In the genomic region with DNA sequence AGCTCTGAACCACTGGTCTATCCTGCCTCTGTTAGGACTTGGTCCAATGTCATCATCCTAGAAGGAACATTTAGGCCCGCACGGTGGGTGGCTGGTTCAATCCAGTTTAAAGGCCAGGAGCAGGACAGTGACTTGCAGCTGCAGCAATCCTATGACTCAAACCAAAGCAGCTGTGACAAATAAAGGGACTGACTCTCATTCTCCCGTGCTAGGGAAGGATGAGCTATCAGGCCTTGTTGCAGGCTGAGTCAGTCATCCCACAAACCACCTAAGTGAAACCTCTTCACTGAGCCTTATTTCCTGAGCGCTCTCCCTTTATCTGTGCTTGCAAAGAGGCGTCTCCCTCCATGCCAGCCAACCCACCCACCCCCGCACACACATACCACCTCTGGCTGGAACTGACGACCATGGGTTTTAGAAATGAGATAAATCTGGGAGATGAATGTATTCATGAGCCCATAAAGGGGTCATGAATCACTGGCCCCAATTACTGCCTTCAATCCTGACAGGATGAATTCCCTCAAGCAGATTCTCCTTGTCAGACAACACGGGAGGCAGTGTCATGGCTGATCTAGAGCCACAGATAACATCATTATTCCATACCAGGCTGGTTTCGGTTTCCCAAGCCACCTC, we compare ENCODE assay signal across 1 cellular context.
TF ChIP-seq lines count a peak whose summit lies in the region.

No MANE protein-coding gene starts in this region.

TF ChIP-seq in SK-N-SH, 30 proteins besides CTCF, POLR2A, EP300 and RAD21 (continued from another document):
- TF ChIP-seq, protein P1, sequence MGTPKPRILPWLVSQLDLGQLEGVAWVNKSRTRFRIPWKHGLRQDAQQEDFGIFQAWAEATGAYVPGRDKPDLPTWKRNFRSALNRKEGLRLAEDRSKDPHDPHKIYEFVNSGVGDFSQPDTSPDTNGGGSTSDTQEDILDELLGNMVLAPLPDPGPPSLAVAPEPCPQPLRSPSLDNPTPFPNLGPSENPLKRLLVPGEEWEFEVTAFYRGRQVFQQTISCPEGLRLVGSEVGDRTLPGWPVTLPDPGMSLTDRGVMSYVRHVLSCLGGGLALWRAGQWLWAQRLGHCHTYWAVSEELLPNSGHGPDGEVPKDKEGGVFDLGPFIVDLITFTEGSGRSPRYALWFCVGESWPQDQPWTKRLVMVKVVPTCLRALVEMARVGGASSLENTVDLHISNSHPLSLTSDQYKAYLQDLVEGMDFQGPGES (IDR thresholded peaks at IDR 0.05; ENCODE audit: low read depth, low read length) = no peak
- TF ChIP-seq RXRA (IDR thresholded peaks at IDR 0.05; ENCODE audit: borderline replicate concordance, low read depth) (peak; percentile 61), RCOR1 (IDR thresholded peaks at IDR 0.05; ENCODE audit: low read length) (peak; percentile 81; the same call in 1 of the 2 replicates), TEAD4 (IDR thresholded peaks at IDR 0.05; ENCODE audit: borderline replicate concordance, insufficient read depth) (peak; percentile 72; the same call in 1 of the 2 replicates), REST (IDR thresholded peaks at IDR 0.05; ENCODE audit: low read depth, low read length) (no peak), MEF2A (IDR thresholded peaks at IDR 0.05; ENCODE audit: borderline replicate concordance, low read depth) (no peak), ELF1 (IDR thresholded peaks at IDR 0.05) (no peak), MXI1 (IDR thresholded peaks at IDR 0.05; ENCODE audit: low read depth, low read length) (peak; percentile 40; the same call in 1 of the 2 replicates), EZH2phosphoT487 (IDR thresholded peaks at IDR 0.05; ENCODE audit: borderline replicate concordance, low read depth) (no peak), POLR2AphosphoS5 (IDR thresholded peaks at IDR 0.05; ENCODE audit: low read depth, low read length) (no peak; the same call in 1 of the 2 replicates), CHD2 (IDR thresholded peaks at IDR 0.05; ENCODE audit: low read length, partially characterized antibody) (peak; percentile 48), USF1 (IDR thresholded peaks at IDR 0.05; ENCODE audit: borderline replicate concordance, low read depth) (no peak), RFX5 (IDR thresholded peaks at IDR 0.05; ENCODE audit: low read length) (no peak), SMC3 (IDR thresholded peaks at IDR 0.05; ENCODE audit: low read depth, low read length) (no peak), TAF1 (IDR thresholded peaks at IDR 0.05; ENCODE audit: borderline replicate concordance, low read depth, low read length) (0 out of 2 replicates have a peak, but pooled peaks have one; percentile 15), FOXM1 (IDR thresholded peaks at IDR 0.05; ENCODE audit: low read depth) (no peak), SIN3A (IDR thresholded peaks at IDR 0.05; ENCODE audit: borderline replicate concordance, low read depth, low read length) (peak; percentile 46; the same call in 1 of the 2 replicates), FOSL2 (IDR thresholded peaks at IDR 0.05; ENCODE audit: borderline replicate concordance, low read depth) (peak; percentile 61), GABPA (IDR thresholded peaks at IDR 0.05; ENCODE audit: low read depth) (no peak), TCF12 (IDR thresholded peaks at IDR 0.05) (peak; percentile 67; the same call in 1 of the 2 replicates), FOXJ3 (CRISPR knock-in tag; IDR thresholded peaks at IDR 0.05) (peak; percentile 73; the same call in 1 of the 2 replicates), YY1 (IDR thresholded peaks at IDR 0.05; ENCODE audit: low read depth) (no peak), NRF1 (IDR thresholded peaks at IDR 0.05; ENCODE audit: low read depth, low read length) (no peak), GATA2 (CRISPR knock-in tag; IDR thresholded peaks at IDR 0.05) (peak; percentile 92), PBX3 (IDR thresholded peaks at IDR 0.05) (peak; percentile 87)
- TF ChIP-seq, protein P2, sequence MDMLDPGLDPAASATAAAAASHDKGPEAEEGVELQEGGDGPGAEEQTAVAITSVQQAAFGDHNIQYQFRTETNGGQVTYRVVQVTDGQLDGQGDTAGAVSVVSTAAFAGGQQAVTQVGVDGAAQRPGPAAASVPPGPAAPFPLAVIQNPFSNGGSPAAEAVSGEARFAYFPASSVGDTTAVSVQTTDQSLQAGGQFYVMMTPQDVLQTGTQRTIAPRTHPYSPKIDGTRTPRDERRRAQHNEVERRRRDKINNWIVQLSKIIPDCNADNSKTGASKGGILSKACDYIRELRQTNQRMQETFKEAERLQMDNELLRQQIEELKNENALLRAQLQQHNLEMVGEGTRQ (IDR thresholded peaks at IDR 0.05; ENCODE audit: borderline replicate concordance, low read depth, low read length) = no peak
- TF ChIP-seq, protein P3, sequence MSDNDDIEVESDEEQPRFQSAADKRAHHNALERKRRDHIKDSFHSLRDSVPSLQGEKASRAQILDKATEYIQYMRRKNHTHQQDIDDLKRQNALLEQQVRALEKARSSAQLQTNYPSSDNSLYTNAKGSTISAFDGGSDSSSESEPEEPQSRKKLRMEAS (IDR thresholded peaks at IDR 0.05; ENCODE audit: low read depth) = peak; percentile 53; the same call in 1 of the 2 replicates
TF ChIP-seq in SK-N-SH: peak in this region for 15.
